1 cellular context compared by ENCODE assay signal in the genomic region with DNA sequence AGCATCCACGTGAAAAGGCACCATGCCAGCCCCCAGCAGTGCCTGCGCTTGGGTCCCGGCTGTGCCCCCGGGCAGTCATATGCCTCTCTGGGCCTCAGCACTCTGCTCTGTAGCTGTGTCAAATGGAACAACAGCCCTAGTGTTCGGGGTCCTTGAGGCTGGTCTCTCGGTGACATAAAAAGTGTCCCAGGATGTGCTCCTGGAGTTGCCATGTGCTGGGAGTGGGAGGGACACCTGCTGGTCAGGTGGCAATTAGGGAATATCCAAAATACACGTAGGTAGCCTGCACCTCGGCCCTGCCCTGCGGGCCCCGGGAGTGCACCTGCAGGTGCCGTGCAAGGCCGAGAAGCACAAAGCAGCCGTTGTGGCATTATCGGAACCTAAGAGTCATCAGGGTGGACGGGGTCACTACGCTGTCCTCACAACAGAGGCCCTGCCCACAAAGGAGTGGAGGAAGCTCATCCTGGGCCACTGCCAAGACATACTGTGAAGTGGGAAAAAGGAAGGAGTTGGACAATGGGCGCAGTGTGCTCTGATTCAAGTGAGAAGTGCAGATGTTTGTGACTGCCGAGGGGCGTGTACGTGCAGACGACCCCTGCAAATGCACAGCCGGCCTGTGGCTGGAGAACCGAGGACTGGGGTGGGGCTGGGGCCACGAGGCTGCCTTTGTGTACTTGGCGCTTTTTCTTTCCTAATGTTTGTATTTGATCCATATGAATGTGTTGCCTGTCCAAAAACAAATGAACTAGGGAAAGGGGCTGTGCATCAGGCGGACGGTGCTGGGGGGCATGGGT.
TF ChIP-seq lines count a peak whose summit lies in the region.

No MANE protein-coding gene starts in this region.

TF ChIP-seq in HepG2, 621 proteins besides CTCF, POLR2A, EP300 and RAD21 (continued from another document and continues in another):
- TF ChIP-seq, protein P1, sequence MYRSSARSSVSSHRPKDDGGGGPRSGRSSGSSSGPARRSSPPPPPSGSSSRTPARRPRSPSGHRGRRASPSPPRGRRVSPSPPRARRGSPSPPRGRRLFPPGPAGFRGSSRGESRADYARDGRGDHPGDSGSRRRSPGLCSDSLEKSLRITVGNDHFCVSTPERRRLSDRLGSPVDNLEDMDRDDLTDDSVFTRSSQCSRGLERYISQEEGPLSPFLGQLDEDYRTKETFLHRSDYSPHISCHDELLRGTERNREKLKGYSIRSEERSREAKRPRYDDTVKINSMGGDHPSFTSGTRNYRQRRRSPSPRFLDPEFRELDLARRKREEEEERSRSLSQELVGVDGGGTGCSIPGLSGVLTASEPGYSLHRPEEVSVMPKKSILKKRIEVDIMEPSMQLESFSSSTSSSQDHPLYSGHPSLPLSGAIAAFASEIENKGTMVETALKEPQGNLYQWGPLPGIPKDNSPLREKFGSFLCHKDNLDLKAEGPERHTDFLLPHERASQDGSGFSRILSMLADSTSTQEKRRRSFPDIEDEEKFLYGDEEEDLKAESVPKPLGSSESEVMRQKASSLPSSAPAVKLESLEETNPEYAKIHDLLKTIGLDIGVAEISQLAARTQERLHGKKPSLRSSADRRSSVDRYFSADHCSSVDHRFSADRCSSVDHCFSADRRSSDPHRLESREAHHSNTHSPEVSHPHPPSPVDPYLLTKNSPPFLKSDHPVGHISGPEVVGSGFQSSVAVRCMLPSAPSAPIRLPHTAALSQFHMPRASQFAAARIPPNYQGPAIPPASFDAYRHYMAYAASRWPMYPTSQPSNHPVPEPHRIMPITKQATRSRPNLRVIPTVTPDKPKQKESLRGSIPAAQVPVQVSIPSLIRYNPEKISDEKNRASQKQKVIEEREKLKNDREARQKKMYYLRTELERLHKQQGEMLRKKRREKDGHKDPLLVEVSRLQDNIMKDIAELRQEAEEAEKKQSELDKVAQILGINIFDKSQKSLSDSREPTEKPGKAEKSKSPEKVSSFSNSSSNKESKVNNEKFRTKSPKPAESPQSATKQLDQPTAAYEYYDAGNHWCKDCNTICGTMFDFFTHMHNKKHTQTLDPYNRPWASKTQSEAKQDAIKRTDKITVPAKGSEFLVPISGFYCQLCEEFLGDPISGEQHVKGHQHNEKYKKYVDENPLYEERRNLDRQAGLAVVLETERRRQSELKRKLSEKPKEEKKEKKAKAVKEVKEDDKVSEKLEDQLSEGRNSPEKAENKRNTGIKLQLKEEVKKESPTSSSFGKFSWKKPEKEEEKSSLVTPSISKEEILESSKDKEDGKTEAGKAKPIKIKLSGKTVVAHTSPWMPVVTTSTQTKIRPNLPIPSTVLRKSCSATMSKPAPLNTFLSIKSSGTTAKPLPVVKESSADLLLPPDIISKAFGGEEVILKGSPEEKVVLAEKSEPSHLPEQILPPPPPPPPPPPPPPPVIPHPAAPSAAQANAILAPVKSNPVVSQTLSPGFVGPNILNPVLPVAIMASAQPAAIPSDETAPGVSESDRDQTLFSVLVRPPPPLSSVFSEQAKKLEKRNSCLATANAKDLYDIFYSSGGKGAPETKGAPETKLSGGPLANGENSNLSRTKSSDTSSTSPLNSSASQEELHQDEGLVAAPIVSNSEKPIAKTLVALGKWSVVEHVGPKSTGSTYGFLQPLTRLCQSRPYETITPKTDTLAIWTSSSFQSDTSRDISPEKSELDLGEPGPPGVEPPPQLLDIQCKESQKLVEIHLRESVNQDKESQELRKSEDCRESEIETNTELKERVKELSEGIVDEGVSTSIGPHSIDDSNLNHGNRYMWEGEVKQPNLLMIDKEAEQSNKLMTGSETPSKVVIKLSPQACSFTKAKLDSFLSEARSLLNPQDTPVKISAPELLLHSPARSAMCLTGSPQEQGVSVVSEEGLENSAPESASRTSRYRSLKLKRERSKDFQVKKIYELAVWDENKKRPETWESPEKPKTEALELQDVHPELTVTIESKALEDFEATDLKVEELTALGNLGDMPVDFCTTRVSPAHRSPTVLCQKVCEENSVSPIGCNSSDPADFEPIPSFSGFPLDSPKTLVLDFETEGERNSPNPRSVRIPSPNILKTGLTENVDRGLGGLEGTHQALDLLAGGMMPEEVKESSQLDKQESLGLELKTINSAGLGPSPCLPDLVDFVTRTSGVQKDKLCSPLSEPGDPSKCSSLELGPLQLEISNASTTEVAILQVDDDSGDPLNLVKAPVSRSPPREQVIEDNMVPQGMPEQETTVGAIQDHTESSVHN (CRISPR knock-in tag; IDR thresholded peaks at IDR 0.05): peak; percentile 85; the same call in 1 of the 2 replicates
- no peak for TF ChIP-seq SMARCC2 (IDR thresholded peaks at IDR 0.05)
- TF ChIP-seq, protein P2, sequence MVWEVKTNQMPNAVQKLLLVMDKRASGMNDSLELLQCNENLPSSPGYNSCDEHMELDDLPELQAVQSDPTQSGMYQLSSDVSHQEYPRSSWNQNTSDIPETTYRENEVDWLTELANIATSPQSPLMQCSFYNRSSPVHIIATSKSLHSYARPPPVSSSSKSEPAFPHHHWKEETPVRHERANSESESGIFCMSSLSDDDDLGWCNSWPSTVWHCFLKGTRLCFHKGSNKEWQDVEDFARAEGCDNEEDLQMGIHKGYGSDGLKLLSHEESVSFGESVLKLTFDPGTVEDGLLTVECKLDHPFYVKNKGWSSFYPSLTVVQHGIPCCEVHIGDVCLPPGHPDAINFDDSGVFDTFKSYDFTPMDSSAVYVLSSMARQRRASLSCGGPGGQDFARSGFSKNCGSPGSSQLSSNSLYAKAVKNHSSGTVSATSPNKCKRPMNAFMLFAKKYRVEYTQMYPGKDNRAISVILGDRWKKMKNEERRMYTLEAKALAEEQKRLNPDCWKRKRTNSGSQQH (CRISPR knock-in tag; IDR thresholded peaks at IDR 0.05; ENCODE audit: low read depth): 0 out of 2 replicates have a peak, but pooled peaks have one; percentile 20
- TF ChIP-seq ZNF549 (CRISPR knock-in tag; IDR thresholded peaks at IDR 0.05): no peak
- TF ChIP-seq SMAD3 (CRISPR knock-in tag; IDR thresholded peaks at IDR 0.05): peak; percentile 93
- peak; percentile 59 for TF ChIP-seq CCAR2 (optimal IDR thresholded peaks at IDR 0.05; ENCODE audit: low read depth, low read length)
- TF ChIP-seq, protein P3, sequence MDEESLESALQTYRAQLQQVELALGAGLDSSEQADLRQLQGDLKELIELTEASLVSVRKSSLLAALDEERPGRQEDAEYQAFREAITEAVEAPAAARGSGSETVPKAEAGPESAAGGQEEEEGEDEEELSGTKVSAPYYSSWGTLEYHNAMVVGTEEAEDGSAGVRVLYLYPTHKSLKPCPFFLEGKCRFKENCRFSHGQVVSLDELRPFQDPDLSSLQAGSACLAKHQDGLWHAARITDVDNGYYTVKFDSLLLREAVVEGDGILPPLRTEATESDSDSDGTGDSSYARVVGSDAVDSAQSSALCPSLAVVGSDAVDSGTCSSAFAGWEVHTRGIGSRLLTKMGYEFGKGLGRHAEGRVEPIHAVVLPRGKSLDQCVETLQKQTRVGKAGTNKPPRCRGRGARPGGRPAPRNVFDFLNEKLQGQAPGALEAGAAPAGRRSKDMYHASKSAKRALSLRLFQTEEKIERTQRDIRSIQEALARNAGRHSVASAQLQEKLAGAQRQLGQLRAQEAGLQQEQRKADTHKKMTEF (CRISPR knock-in tag; IDR thresholded peaks at IDR 0.05): peak; percentile 99
- TF ChIP-seq, protein P4, sequence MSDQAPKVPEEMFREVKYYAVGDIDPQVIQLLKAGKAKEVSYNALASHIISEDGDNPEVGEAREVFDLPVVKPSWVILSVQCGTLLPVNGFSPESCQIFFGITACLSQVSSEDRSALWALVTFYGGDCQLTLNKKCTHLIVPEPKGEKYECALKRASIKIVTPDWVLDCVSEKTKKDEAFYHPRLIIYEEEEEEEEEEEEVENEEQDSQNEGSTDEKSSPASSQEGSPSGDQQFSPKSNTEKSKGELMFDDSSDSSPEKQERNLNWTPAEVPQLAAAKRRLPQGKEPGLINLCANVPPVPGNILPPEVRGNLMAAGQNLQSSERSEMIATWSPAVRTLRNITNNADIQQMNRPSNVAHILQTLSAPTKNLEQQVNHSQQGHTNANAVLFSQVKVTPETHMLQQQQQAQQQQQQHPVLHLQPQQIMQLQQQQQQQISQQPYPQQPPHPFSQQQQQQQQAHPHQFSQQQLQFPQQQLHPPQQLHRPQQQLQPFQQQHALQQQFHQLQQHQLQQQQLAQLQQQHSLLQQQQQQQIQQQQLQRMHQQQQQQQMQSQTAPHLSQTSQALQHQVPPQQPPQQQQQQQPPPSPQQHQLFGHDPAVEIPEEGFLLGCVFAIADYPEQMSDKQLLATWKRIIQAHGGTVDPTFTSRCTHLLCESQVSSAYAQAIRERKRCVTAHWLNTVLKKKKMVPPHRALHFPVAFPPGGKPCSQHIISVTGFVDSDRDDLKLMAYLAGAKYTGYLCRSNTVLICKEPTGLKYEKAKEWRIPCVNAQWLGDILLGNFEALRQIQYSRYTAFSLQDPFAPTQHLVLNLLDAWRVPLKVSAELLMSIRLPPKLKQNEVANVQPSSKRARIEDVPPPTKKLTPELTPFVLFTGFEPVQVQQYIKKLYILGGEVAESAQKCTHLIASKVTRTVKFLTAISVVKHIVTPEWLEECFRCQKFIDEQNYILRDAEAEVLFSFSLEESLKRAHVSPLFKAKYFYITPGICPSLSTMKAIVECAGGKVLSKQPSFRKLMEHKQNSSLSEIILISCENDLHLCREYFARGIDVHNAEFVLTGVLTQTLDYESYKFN (CRISPR knock-in tag; conservative IDR thresholded peaks at IDR 0.05): peak; percentile 96
- no peak for TF ChIP-seq KDM5A (IDR thresholded peaks at IDR 0.05; ENCODE audit: borderline replicate concordance, low read length)
- TF ChIP-seq TAF1 (CRISPR knock-in tag; IDR thresholded peaks at IDR 0.05): peak; percentile 26; the same call in 1 of the 2 replicates
- no peak for TF ChIP-seq NCOA5 (CRISPR knock-in tag; IDR thresholded peaks at IDR 0.05)
- no peak for TF ChIP-seq CHCHD3 (CRISPR knock-in tag; IDR thresholded peaks at IDR 0.05)
- TF ChIP-seq MEF2D (CRISPR knock-in tag; IDR thresholded peaks at IDR 0.05): no peak
- no peak for TF ChIP-seq WIZ (CRISPR knock-in tag; IDR thresholded peaks at IDR 0.05)
- TF ChIP-seq, protein P5, sequence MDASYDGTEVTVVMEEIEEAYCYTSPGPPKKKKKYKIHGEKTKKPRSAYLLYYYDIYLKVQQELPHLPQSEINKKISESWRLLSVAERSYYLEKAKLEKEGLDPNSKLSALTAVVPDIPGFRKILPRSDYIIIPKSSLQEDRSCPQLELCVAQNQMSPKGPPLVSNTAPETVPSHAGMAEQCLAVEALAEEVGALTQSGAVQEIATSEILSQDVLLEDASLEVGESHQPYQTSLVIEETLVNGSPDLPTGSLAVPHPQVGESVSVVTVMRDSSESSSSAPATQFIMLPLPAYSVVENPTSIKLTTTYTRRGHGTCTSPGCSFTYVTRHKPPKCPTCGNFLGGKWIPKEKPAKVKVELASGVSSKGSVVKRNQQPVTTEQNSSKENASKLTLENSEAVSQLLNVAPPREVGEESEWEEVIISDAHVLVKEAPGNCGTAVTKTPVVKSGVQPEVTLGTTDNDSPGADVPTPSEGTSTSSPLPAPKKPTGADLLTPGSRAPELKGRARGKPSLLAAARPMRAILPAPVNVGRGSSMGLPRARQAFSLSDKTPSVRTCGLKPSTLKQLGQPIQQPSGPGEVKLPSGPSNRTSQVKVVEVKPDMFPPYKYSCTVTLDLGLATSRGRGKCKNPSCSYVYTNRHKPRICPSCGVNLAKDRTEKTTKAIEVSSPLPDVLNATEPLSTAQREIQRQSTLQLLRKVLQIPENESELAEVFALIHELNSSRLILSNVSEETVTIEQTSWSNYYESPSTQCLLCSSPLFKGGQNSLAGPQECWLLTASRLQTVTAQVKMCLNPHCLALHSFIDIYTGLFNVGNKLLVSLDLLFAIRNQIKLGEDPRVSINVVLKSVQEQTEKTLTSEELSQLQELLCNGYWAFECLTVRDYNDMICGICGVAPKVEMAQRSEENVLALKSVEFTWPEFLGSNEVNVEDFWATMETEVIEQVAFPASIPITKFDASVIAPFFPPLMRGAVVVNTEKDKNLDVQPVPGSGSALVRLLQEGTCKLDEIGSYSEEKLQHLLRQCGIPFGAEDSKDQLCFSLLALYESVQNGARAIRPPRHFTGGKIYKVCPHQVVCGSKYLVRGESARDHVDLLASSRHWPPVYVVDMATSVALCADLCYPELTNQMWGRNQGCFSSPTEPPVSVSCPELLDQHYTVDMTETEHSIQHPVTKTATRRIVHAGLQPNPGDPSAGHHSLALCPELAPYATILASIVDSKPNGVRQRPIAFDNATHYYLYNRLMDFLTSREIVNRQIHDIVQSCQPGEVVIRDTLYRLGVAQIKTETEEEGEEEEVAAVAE (CRISPR knock-in tag; IDR thresholded peaks at IDR 0.05; ENCODE audit: borderline replicate concordance): no peak
- TF ChIP-seq ISL2 (CRISPR knock-in tag; IDR thresholded peaks at IDR 0.05): peak; percentile 90
- no peak; the same call in none of the 2 replicates for TF ChIP-seq ZNF136 (CRISPR knock-in tag; IDR thresholded peaks at IDR 0.05; ENCODE audit: low read depth)
- no peak for TF ChIP-seq ATF7 (IDR thresholded peaks at IDR 0.05)
- peak; percentile 95 for TF ChIP-seq ATF7 (CRISPR knock-in tag; IDR thresholded peaks at IDR 0.05)
- peak; percentile 49; the same call in 1 of the 2 replicates for TF ChIP-seq KMT2A (CRISPR knock-in tag; IDR thresholded peaks at IDR 0.05)
- no peak for TF ChIP-seq MBNL3 (CRISPR knock-in tag; conservative IDR thresholded peaks at IDR 0.05)
- TF ChIP-seq STAG1 (CRISPR knock-in tag; IDR thresholded peaks at IDR 0.05): peak; percentile 56
- TF ChIP-seq ZSCAN20 (CRISPR knock-in tag; IDR thresholded peaks at IDR 0.05; ENCODE audit: borderline replicate concordance): no peak
- TF ChIP-seq NFIC (IDR thresholded peaks at IDR 0.05; ENCODE audit: low read length): peak; percentile 91; the same call in 1 of the 2 replicates
- TF ChIP-seq ZNF749 (CRISPR knock-in tag; IDR thresholded peaks at IDR 0.05; ENCODE audit: borderline replicate concordance): peak; percentile 98
- peak; percentile 97 for TF ChIP-seq SAP130 (CRISPR knock-in tag; IDR thresholded peaks at IDR 0.05; ENCODE audit: low read depth)
- TF ChIP-seq, protein P6, sequence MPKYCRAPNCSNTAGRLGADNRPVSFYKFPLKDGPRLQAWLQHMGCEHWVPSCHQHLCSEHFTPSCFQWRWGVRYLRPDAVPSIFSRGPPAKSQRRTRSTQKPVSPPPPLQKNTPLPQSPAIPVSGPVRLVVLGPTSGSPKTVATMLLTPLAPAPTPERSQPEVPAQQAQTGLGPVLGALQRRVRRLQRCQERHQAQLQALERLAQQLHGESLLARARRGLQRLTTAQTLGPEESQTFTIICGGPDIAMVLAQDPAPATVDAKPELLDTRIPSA (CRISPR knock-in tag; IDR thresholded peaks at IDR 0.05; ENCODE audit: borderline replicate concordance): peak; percentile 26; the same call in 1 of the 2 replicates
- peak; percentile 91 for TF ChIP-seq ZFX (CRISPR knock-in tag; IDR thresholded peaks at IDR 0.05; ENCODE audit: low read depth)
- peak; percentile 30; the same call in 1 of the 2 replicates for TF ChIP-seq GPN1 (CRISPR knock-in tag; IDR thresholded peaks at IDR 0.05; ENCODE audit: borderline replicate concordance)
- TF ChIP-seq, protein P7, sequence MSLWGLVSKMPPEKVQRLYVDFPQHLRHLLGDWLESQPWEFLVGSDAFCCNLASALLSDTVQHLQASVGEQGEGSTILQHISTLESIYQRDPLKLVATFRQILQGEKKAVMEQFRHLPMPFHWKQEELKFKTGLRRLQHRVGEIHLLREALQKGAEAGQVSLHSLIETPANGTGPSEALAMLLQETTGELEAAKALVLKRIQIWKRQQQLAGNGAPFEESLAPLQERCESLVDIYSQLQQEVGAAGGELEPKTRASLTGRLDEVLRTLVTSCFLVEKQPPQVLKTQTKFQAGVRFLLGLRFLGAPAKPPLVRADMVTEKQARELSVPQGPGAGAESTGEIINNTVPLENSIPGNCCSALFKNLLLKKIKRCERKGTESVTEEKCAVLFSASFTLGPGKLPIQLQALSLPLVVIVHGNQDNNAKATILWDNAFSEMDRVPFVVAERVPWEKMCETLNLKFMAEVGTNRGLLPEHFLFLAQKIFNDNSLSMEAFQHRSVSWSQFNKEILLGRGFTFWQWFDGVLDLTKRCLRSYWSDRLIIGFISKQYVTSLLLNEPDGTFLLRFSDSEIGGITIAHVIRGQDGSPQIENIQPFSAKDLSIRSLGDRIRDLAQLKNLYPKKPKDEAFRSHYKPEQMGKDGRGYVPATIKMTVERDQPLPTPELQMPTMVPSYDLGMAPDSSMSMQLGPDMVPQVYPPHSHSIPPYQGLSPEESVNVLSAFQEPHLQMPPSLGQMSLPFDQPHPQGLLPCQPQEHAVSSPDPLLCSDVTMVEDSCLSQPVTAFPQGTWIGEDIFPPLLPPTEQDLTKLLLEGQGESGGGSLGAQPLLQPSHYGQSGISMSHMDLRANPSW (CRISPR knock-in tag; IDR thresholded peaks at IDR 0.05; ENCODE audit: borderline replicate concordance): peak; percentile 91
